17 cellular contexts compared by ENCODE assay signal in the genomic region with DNA sequence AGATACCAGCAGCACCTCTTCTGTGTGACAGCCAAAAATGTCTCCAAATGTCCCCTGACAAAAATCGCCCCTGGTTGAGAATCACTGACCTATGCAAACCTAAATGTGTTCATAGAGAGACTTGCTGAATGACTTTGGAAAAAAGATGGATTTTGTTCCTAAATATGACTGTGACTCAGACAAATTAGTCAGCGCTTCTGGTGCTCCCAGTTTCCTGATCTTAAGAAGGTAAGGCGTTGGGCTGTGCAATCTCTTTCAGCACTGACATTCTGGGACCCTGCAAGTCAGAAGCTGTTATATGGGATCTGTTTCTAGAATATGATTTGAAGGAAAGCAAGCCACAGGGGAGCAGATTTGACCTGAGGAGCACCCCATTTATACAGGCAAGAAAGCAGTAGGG.
A peak's percentile ranks its signal among the peaks of the same experiment; 100 is the strongest.
DNase-seq lines count a peak whose midpoint lies in the region; ATAC-seq, FAIRE-seq and TF ChIP-seq lines count a peak whose summit lies in the region.
"Had no signal": no experiment of that assay in that cellular context is flagged by ENCODE, and none has a peak within 500 bp of the region (broad histone marks: within the 10 kb centered on the region; RNA-seq: fewer than 3 reads in every experiment).

No MANE protein-coding gene starts in this region.

- whole genome bisulfite sequencing in GM23248 (ENCODE audit: low coverage in 1 of 2, low lambda C conversion rate in 2 of 2, missing lambda C conversion rate in 2 of 2), 2 experiments = 58 to 61% methylated on average over 3 of the region's 3 CpGs

- H4K20me1 ChIP-seq in GM23248 (ENCODE audit: insufficient read depth) (no peaks in the 10 kb centered on the region), keratinocyte (ENCODE audit: control insufficient read depth, extremely low read depth, insufficient read depth, low read length) (no peaks in the 10 kb centered on the region)

- no peak overlapping the region for H3K9ac ChIP-seq in GM23248
- H3K9ac ChIP-seq in keratinocyte (ENCODE audit: control insufficient read depth, extremely low read depth, insufficient read depth, low read length) = no peak overlapping the region

- H3K27me3 ChIP-seq in GM23248 (replicated peaks; ENCODE audit: insufficient read depth) (no peaks in the 10 kb centered on the region), keratinocyte (ENCODE audit: control insufficient read depth, extremely low read depth, insufficient read depth, low read length) (no peaks in the 10 kb centered on the region)

- H3K79me2 ChIP-seq in GM23248 (ENCODE audit: insufficient read depth) (no peaks in the 10 kb centered on the region), keratinocyte (ENCODE audit: control insufficient read depth, insufficient read depth, low read length) (no peaks in the 10 kb centered on the region)

- ATAC-seq in esophagus mucosa = no peak
- ATAC-seq: GM12878, Right ventricle myocardium inferior had no signal

- no peak overlapping the region for H2AFZ ChIP-seq in GM23248
- no peak overlapping the region for H2AFZ ChIP-seq in keratinocyte (ENCODE audit: control insufficient read depth, low read length)

- H3K4me2 ChIP-seq in GM23248 (ENCODE audit: unreplicated experiment) (no peak overlapping the region), keratinocyte (ENCODE audit: control insufficient read depth, extremely low read depth, insufficient read depth, low read depth, low read length) (no peak overlapping the region)

- H3K4me3 ChIP-seq in GM23248 (no peak overlapping the region), choroid plexus epithelial cell (ENCODE audit: low read depth, low read length) (no peak overlapping the region), keratinocyte (ENCODE audit: control insufficient read depth in 2 of 3, extremely low read depth in 1 of 3, insufficient read depth in 2 of 3, low read depth in 1 of 3, low read length in 3 of 3) (no peak overlapping the region)
- H3K4me3 ChIP-seq: GM12878, HAP-1 had no signal

- FAIRE-seq in keratinocyte (lab: Jason Lieb, UNC) = peak; percentile 34
- FAIRE-seq: GM12878, GM18507 had no signal

- H3K9me1 ChIP-seq in keratinocyte (ENCODE audit: control insufficient read depth, extremely low read depth, insufficient read depth, low read length) = no peaks in the 10 kb centered on the region

- no peaks in the 10 kb centered on the region; the same call in 1 of the 2 replicates for H3K4me1 ChIP-seq in GM23248 (ENCODE audit: insufficient read depth)
- peaks cover 7% of the 10 kb centered on the region for H3K4me1 ChIP-seq in keratinocyte (ENCODE audit: control insufficient read depth, extremely low read depth, insufficient read depth, low read length)
- H3K4me1 ChIP-seq: HAP-1 had no signal

- dilution Hi-C loops in keratinocyte (cut with MboI; ENCODE audit: extremely low pct_ligation_motif_present, low sequenced_read_pairs) = no loop called here

- H3K9me2 ChIP-seq in GM23248 (ENCODE audit: insufficient read depth) = no peaks in the 10 kb centered on the region

- H3K36me3 ChIP-seq in GM23248 (ENCODE audit: low read depth) (no peaks in the 10 kb centered on the region), keratinocyte (ENCODE audit: control insufficient read depth in 2 of 2, extremely low read depth in 1 of 2, insufficient read depth in 2 of 2, low read length in 2 of 2) (no peaks in the 10 kb centered on the region)
- H3K36me3 ChIP-seq: HAP-1 had no signal

- H3K27ac ChIP-seq in GM23248 (no peak overlapping the region), keratinocyte (ENCODE audit: control insufficient read depth, insufficient read depth, low read length) (no peak overlapping the region)

- in situ Hi-C loops in GM23248 (cut with MboI) (no loop called here), KBM-7 (cut with MboI; ENCODE audit: low pct_unique_long_range_greater_than_20kb, low sequenced_read_pairs) (no loop called here)

- TF ChIP-seq CTCF in choroid plexus epithelial cell (conservative IDR thresholded peaks at IDR 0.05; ENCODE audit: low read depth, low read length) = no peak
- TF ChIP-seq CTCF in keratinocyte (optimal IDR thresholded peaks at IDR 0.05 in 1 of 3, IDR thresholded peaks at IDR 0.05 in 1 of 3, conservative IDR thresholded peaks at IDR 0.05 in 1 of 3; ENCODE audit: extremely low read depth in 1 of 3, insufficient read depth in 2 of 3, low read length in 3 of 3) = no peak

- H3K9me3 ChIP-seq in GM23248 (ENCODE audit: low read depth) = no peaks in the 10 kb centered on the region
- H3K9me3 ChIP-seq in keratinocyte (ENCODE audit: control insufficient read depth, low read depth, low read length) = no peaks in the 10 kb centered on the region

- DNase-seq in GM23248 (peak; percentile 60), RKO (ENCODE audit: low spot score) (peak; percentile 48), choroid plexus epithelial cell (ENCODE audit: low read depth) (peak; percentile 29), keratinocyte (ENCODE audit: low read depth, low spot score) (no peak), KBM-7 (no peak)
- no peak for DNase-seq in activated naive CD4-positive, alpha-beta T cell (lab: John Stamatoyannopoulos, UW)
- DNase-seq: COR-L47, DMS153, NCI-H1048, NCI-H2107, NCI-H226, NCI-H526 had no signal

- H3F3A ChIP-seq in GM23248 (ENCODE audit: insufficient read depth) = peaks cover 6% of the 10 kb centered on the region; the same call in 1 of the 2 replicates

Comparison
In these comparisons a context has a peak if more than half of its experiments do, and no peak if none do; other contexts are left out.
1. DNase-seq: peak in GM23248 (single experiment), RKO (single experiment) and choroid plexus epithelial cell (single experiment); none in keratinocyte (single experiment), activated naive CD4-positive, alpha-beta T cell (0 of 4) and KBM-7 (single experiment).